1 cellular context compared by ENCODE assay signal in genomic region chr1:107979088-107979487, GRCh38.
TF ChIP-seq lines count a peak whose summit lies in the region.

No MANE protein-coding gene starts in this region.

TF ChIP-seq in GM12878, 131 proteins besides CTCF, POLR2A, EP300 and RAD21 (continued from another document):
- TF ChIP-seq MLLT1 (IDR thresholded peaks at IDR 0.05), result no peak
- TF ChIP-seq CBFB (IDR thresholded peaks at IDR 0.05; ENCODE audit: low read depth), result no peak
- TF ChIP-seq ESRRA (IDR thresholded peaks at IDR 0.05; ENCODE audit: low read length), result no peak
- no peak for TF ChIP-seq TARDBP (IDR thresholded peaks at IDR 0.05; ENCODE audit: borderline replicate concordance)
- no peak for TF ChIP-seq STAT3 (IDR thresholded peaks at IDR 0.05; ENCODE audit: low read depth, low read length)
- no peak for TF ChIP-seq KLF5 (IDR thresholded peaks at IDR 0.05; ENCODE audit: partially characterized antibody)
- no peak for TF ChIP-seq MTA3 (IDR thresholded peaks at IDR 0.05; ENCODE audit: borderline replicate concordance, low read length)
- TF ChIP-seq SIN3A (IDR thresholded peaks at IDR 0.05; ENCODE audit: low read depth, low read length), result no peak
- TF ChIP-seq, protein P1, sequence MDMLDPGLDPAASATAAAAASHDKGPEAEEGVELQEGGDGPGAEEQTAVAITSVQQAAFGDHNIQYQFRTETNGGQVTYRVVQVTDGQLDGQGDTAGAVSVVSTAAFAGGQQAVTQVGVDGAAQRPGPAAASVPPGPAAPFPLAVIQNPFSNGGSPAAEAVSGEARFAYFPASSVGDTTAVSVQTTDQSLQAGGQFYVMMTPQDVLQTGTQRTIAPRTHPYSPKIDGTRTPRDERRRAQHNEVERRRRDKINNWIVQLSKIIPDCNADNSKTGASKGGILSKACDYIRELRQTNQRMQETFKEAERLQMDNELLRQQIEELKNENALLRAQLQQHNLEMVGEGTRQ (IDR thresholded peaks at IDR 0.05; ENCODE audit: borderline replicate concordance, low read depth, low read length), result no peak
- TF ChIP-seq CBX3 (IDR thresholded peaks at IDR 0.05; ENCODE audit: borderline replicate concordance, low read depth), result no peak
- no peak for TF ChIP-seq MTA2 (IDR thresholded peaks at IDR 0.05; ENCODE audit: low read depth)
- TF ChIP-seq NR2C2 (IDR thresholded peaks at IDR 0.05; ENCODE audit: borderline replicate concordance, control insufficient read depth, insufficient read length, low read depth), result no peak
